22 cellular contexts compared by ENCODE assay signal in the genomic region with DNA sequence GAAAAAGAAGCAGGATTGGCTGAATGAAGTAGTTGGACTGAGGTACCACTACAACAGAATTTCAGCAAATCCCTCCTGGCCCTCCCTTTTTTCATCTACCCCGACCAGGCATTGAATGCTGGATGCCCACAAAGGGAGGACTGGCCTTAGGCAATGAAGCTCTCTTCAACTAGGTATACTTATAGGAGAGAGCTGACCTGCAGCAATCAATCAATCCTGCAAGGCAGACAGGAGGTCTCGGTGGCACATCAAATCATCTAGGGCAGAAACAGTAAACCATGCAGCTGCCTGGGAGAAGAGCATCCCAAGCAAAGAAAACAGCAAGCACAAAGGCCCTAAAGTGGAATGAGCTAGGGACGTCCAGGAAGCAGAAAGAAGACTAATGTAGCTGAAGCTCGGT.
"Had no signal": no experiment of that assay in that cellular context is flagged by ENCODE, and none has a peak within 500 bp of the region (broad histone marks: within the 10 kb centered on the region; RNA-seq: fewer than 3 reads in every experiment).

No MANE protein-coding gene starts in this region.

- H3K36me3 ChIP-seq: uterus had no signal

- H3K36me3 Mint-ChIP-seq: brain; mesothelial cell of epicardium; naive thymus-derived CD8-positive, alpha-beta T cell had no signal

- ATAC-seq: activated CD8-positive, alpha-beta T cell treated with anti-CD3 and anti-CD28 coated beads, Interleukin-2, amount 10 ng/mL, durations not matched to agents 7 days and 5 days; activated naive CD4-positive, alpha-beta T cell treated with anti-CD3 and anti-CD28 coated beads, Interleukin-2, amount 50 U/mL, for 72 hours; activated T-helper 17 cell treated with anti-CD3 and anti-CD28 coated beads, Interleukin-2, amount 50 U/mL, for 72 hours; foreskin keratinocyte; left lobe of liver; naive thymus-derived CD8-positive, alpha-beta T cell; right cardiac atrium had no signal

- H3K4me3 ChIP-seq: testis, uterus had no signal

- DNase-seq: activated CD4-positive, alpha-beta T cell treated with anti-CD3 and anti-CD28 coated beads, Interleukin-2, amount 50 U/mL, for 1 hour; activated CD4-positive, CD25-positive, alpha-beta regulatory T cell treated with anti-CD3 and anti-CD28 coated beads, Interleukin-2, amount 50 U/mL, for 72 hours; activated CD8-positive, alpha-beta T cell treated with anti-CD3 and anti-CD28 coated beads, Interleukin-2, amount 10 ng/mL, durations not matched to agents 7 days and 5 days; activated T-cell treated with anti-CD3 and anti-CD28 coated beads, Interleukin-2, amount 50 U/mL, for 24 hours; aorta; effector CD4-positive, alpha-beta T cell; foreskin keratinocyte; kidney; naive thymus-derived CD8-positive, alpha-beta T cell; nucleus accumbens; right cardiac atrium; stimulated activated CD4-positive, alpha-beta T cell treated with anti-CD3 and anti-CD28 coated beads, Interleukin-15, amount 100 ng/mL, for 24 hours; stimulated activated naive CD4-positive, alpha-beta T cell; testis; trophoblast cell; uterus had no signal

- H3K27me3 ChIP-seq: foreskin keratinocyte, testis, uterus had no signal

- H3K27ac Mint-ChIP-seq: activated CD8-positive, alpha-beta T cell treated with anti-CD3 and anti-CD28 coated beads, Interleukin-2, amount 10 ng/mL, durations not matched to agents 7 days and 5 days; activated naive CD4-positive, alpha-beta T cell treated with anti-CD3 and anti-CD28 coated beads, Interleukin-2, amount 50 U/mL, for 72 hours; activated T-cell treated with anti-CD3 and anti-CD28 coated beads, Interleukin-2, amount 50 U/mL, for 24 hours; activated T-helper 17 cell treated with anti-CD3 and anti-CD28 coated beads, Interleukin-2, amount 50 U/mL, for 72 hours; dendritic cell treated with granulocyte-macrophage colony-stimulating factor and Interleukin-4, amounts not matched to agents 40 ng/mL and 50 ng/mL, for 4 days; mesothelial cell of epicardium had no signal

- H3K9me3 ChIP-seq: testis, uterus had no signal

- H3K9me3 Mint-ChIP-seq: activated naive CD4-positive, alpha-beta T cell treated with anti-CD3 and anti-CD28 coated beads, Interleukin-2, amount 50 U/mL, for 72 hours; activated T-cell treated with anti-CD3 and anti-CD28 coated beads, Interleukin-2, amount 50 U/mL, for 24 hours; activated T-helper 17 cell treated with anti-CD3 and anti-CD28 coated beads, Interleukin-2, amount 50 U/mL, for 72 hours; brain; dendritic cell treated with granulocyte-macrophage colony-stimulating factor and Interleukin-4, amounts not matched to agents 40 ng/mL and 50 ng/mL, for 4 days; mesothelial cell of epicardium; naive thymus-derived CD8-positive, alpha-beta T cell had no signal

- H3K4me1 ChIP-seq: foreskin keratinocyte, uterus had no signal

- H3K4me3 Mint-ChIP-seq: activated CD8-positive, alpha-beta T cell treated with anti-CD3 and anti-CD28 coated beads, Interleukin-2, amount 10 ng/mL, durations not matched to agents 7 days and 5 days; activated T-cell treated with anti-CD3 and anti-CD28 coated beads, Interleukin-2, amount 50 U/mL, for 24 hours; activated T-helper 17 cell treated with anti-CD3 and anti-CD28 coated beads, Interleukin-2, amount 50 U/mL, for 72 hours; dendritic cell treated with granulocyte-macrophage colony-stimulating factor and Interleukin-4, amounts not matched to agents 40 ng/mL and 50 ng/mL, for 4 days; mesothelial cell of epicardium had no signal
